In the genomic region with DNA sequence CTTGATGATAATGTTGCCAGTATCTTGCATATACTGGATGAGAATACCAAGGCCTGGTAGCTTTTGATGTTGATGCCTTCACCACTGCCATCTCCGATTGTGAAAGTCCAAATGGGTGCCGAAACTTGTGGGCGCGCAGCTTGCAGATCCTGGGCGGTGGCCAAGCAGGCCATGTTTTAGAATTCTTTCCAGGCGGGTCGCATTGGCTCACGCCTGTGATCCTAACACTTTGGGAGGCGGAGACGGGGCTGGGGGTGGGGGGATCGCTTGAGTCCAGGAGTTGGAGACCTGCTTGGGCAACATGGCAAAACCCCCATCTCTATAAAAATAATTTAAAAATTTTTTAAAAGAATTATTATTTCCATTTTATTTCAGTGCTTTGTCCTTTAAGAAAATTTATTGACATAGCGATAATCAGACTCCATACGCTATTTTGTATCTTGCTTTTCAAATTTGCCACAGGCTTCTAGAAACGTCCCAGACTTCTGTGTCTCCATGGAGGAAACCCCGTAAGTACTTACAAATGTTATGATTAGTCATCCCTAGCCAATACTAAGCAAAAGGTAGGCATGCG, we compare ENCODE assay signal across 1 cellular context.
TF ChIP-seq lines count a peak whose summit lies in the region.

No MANE protein-coding gene starts in this region.

TF ChIP-seq in neural cell, 6 proteins besides CTCF, POLR2A, EP300 and RAD21 (continued from another document):
- TF ChIP-seq, protein P1, sequence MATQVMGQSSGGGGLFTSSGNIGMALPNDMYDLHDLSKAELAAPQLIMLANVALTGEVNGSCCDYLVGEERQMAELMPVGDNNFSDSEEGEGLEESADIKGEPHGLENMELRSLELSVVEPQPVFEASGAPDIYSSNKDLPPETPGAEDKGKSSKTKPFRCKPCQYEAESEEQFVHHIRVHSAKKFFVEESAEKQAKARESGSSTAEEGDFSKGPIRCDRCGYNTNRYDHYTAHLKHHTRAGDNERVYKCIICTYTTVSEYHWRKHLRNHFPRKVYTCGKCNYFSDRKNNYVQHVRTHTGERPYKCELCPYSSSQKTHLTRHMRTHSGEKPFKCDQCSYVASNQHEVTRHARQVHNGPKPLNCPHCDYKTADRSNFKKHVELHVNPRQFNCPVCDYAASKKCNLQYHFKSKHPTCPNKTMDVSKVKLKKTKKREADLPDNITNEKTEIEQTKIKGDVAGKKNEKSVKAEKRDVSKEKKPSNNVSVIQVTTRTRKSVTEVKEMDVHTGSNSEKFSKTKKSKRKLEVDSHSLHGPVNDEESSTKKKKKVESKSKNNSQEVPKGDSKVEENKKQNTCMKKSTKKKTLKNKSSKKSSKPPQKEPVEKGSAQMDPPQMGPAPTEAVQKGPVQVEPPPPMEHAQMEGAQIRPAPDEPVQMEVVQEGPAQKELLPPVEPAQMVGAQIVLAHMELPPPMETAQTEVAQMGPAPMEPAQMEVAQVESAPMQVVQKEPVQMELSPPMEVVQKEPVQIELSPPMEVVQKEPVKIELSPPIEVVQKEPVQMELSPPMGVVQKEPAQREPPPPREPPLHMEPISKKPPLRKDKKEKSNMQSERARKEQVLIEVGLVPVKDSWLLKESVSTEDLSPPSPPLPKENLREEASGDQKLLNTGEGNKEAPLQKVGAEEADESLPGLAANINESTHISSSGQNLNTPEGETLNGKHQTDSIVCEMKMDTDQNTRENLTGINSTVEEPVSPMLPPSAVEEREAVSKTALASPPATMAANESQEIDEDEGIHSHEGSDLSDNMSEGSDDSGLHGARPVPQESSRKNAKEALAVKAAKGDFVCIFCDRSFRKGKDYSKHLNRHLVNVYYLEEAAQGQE (IDR thresholded peaks at IDR 0.05; ENCODE audit: borderline replicate concordance) = no peak
TF ChIP-seq in neural cell: peak in this region for 0.
